21 cellular contexts compared by ENCODE assay signal in the genomic region with DNA sequence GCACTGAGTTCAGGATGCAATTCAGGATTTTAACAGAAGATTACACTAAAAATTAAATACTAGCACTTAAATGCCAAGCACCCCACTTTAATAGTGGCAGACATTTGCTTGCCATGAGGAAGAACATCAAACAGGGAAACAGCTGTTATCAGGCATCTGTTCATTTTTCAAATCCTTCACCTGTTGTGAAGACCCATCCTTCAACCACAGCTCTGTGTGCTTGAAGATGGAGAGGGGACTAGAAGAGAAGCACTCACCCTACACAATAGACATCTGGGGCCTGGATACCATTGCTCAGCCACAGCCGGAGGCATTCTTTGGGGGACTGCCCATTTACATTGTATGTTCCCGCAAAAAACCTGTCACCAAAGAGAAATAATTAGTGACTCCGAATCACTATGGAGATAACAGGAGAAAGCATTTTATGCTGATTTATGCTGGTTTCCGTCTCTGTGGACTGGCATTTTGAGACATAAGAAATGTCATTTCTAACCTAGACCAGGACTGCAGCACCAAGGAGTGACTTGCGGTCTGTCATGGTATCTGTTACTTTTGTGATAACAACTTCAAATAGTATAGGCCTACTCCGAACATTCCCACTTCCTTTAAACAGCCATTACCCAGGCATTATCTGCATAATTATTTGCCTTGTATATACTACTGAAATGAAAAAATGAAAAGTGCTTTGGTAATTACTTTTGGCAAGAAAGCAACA.
"Had no signal": no experiment of that assay in that cellular context is flagged by ENCODE, and none has a peak within 500 bp of the region (broad histone marks: within the 10 kb centered on the region; RNA-seq: fewer than 3 reads in every experiment).

No MANE protein-coding gene starts in this region.

- H3K27me3 ChIP-seq: gastrocnemius medialis, heart left ventricle, hepatocyte, left lung, right atrium auricular region, stomach, tibial artery had no signal

- FAIRE-seq: endometrium had no signal

- ATAC-seq: effector memory CD8-positive, alpha-beta T cell; gastrocnemius medialis; heart left ventricle; left cardiac atrium; left lung; mucosa of descending colon; naive thymus-derived CD4-positive, alpha-beta T cell; sciatic nerve; stimulated activated effector memory CD8-positive, alpha-beta T cell treated with anti-CD3 and anti-CD28 coated beads, Interleukin-12 subunit alpha, Interleukin-12 subunit beta, amount 100 ng/mL, for 72 hours had no signal

- H3K9me3 ChIP-seq: gastrocnemius medialis, mucosa of descending colon, prostate gland, right atrium auricular region, stomach, tibial artery had no signal

- DNase-seq: cortex of kidney; effector memory CD8-positive, alpha-beta T cell; gastrocnemius medialis; heart left ventricle; left cardiac atrium; left lung; mesenchymal stem cell; mucosa of descending colon; naive thymus-derived CD4-positive, alpha-beta T cell; nucleus accumbens; stimulated activated CD4-positive, alpha-beta T cell treated with anti-CD3 and anti-CD28 coated beads, Interleukin-2, amount 100 ng/mL, for 24 hours; stimulated activated CD4-positive, alpha-beta T cell treated with anti-CD3 and anti-CD28 coated beads, Interleukin-4, amount 100 ng/mL, for 24 hours; stimulated activated naive CD4-positive, alpha-beta T cell treated with Interleukin-2 at 50 U/mL for 16 hours; stomach; tibial artery had no signal

- H3K4me3 ChIP-seq: gastrocnemius medialis, heart left ventricle, hepatocyte, left lung, mucosa of descending colon, prostate gland, right atrium auricular region, stomach, tibial artery had no signal

- H3K4me1 ChIP-seq: left lung, prostate gland, right atrium auricular region had no signal
